ENCODE assay signal across 27 cellular contexts in genomic region chr2:151186011-151186410, GRCh38.
"Had no signal": no experiment of that assay in that cellular context is flagged by ENCODE, and none has a peak within 500 bp of the region (broad histone marks: within the 10 kb centered on the region; RNA-seq: fewer than 3 reads in every experiment).

No MANE protein-coding gene starts in this region.

- H3K27ac ChIP-seq: neural progenitor cell, ovary, parathyroid adenoma, psoas muscle, right lobe of liver, sigmoid colon, stomach, tibial artery, transverse colon, upper lobe of right lung, uterus had no signal

- H3K4me1 Mint-ChIP-seq: stimulated activated effector memory CD8-positive, alpha-beta T cell treated with anti-CD3 and anti-CD28 coated beads, Interleukin-12 subunit alpha, Interleukin-12 subunit beta, amount 100 ng/mL, for 72 hours had no signal

- H2AFZ ChIP-seq: neural progenitor cell, parathyroid adenoma had no signal

- H3K27me3 ChIP-seq: neural progenitor cell, ovary, right lobe of liver, sigmoid colon, stomach, transverse colon, uterus had no signal

- H3K4me3 Mint-ChIP-seq: natural killer cell; nephron; neural progenitor cell; stimulated activated effector memory CD8-positive, alpha-beta T cell treated with anti-CD3 and anti-CD28 coated beads, Interleukin-12 subunit alpha, Interleukin-12 subunit beta, amount 100 ng/mL, for 72 hours; stimulated activated naive B cell treated with anti-CD40 and anti-IgM and Interleukin-4, amounts not matched to agents 10 μg/mL and 1 μg/mL and 100 μg/mL, for 72 hours; stimulated activated naive CD8-positive, alpha-beta T cell treated with anti-CD3 and anti-CD28 coated beads, Interleukin-15, Interleukin-2, amounts not matched to agents 100 ng/mL and 50 ng/mL, for 24 hours; type B pancreatic cell had no signal

- H3K9ac ChIP-seq: neural progenitor cell, parathyroid adenoma had no signal

- ATAC-seq: natural killer cell; psoas muscle; right cardiac atrium; right lobe of liver; stimulated activated effector memory CD8-positive, alpha-beta T cell treated with anti-CD3 and anti-CD28 coated beads, Interleukin-12 subunit alpha, Interleukin-12 subunit beta, amount 100 ng/mL, for 72 hours; stimulated activated naive B cell treated with anti-CD40 and anti-IgM and Interleukin-4, amounts not matched to agents 10 μg/mL and 1 μg/mL and 100 μg/mL, for 72 hours; upper lobe of right lung had no signal

- H3K27ac Mint-ChIP-seq: natural killer cell; nephron; neural progenitor cell; progenitor cell of endocrine pancreas; stimulated activated effector memory CD8-positive, alpha-beta T cell treated with anti-CD3 and anti-CD28 coated beads, Interleukin-12 subunit alpha, Interleukin-12 subunit beta, amount 100 ng/mL, for 72 hours; stimulated activated naive B cell treated with anti-CD40 and anti-IgM and Interleukin-4, amounts not matched to agents 10 μg/mL and 1 μg/mL and 100 μg/mL, for 72 hours; stimulated activated naive CD8-positive, alpha-beta T cell treated with anti-CD3 and anti-CD28 coated beads, Interleukin-15, Interleukin-2, amounts not matched to agents 100 ng/mL and 50 ng/mL, for 24 hours; type B pancreatic cell had no signal

- H3K4me1 ChIP-seq: parathyroid adenoma, psoas muscle, right lobe of liver, sigmoid colon, stomach, tibial artery, transverse colon, upper lobe of right lung, uterus had no signal

- H3K36me3 Mint-ChIP-seq: natural killer cell; neural progenitor cell; stimulated activated effector memory CD8-positive, alpha-beta T cell treated with anti-CD3 and anti-CD28 coated beads, Interleukin-12 subunit alpha, Interleukin-12 subunit beta, amount 100 ng/mL, for 72 hours; stimulated activated naive B cell treated with anti-CD40 and anti-IgM and Interleukin-4, amounts not matched to agents 10 μg/mL and 1 μg/mL and 100 μg/mL, for 72 hours; type B pancreatic cell had no signal

- FAIRE-seq: small intestine had no signal

- H3K79me2 ChIP-seq: parathyroid adenoma had no signal

- H3K4me3 ChIP-seq: neural progenitor cell, ovary, psoas muscle, right lobe of liver, sigmoid colon, stomach, tibial artery, transverse colon, upper lobe of right lung, uterus had no signal

- DNase-seq: natural killer cell; occipital lobe; ovary; posterior cingulate gyrus; psoas muscle; right cardiac atrium; right lobe of liver; sigmoid colon; small intestine; stimulated activated CD4-positive, alpha-beta T cell treated with anti-CD3 and anti-CD28 coated beads, Interleukin-15, amount 100 ng/mL, for 24 hours; stimulated activated CD4-positive, alpha-beta T cell treated with anti-CD3 and anti-CD28 coated beads, Interleukin-2, amount 100 ng/mL, for 24 hours; stimulated activated CD4-positive, alpha-beta T cell treated with anti-CD3 and anti-CD28 coated beads, Interleukin-2, amount 100 ng/mL, for 48 hours; stimulated activated CD4-positive, alpha-beta T cell treated with anti-CD3 and anti-CD28 coated beads, Interleukin-4, amount 100 ng/mL, for 24 hours; stimulated activated naive B cell treated with anti-CD40 and anti-IgM and Interleukin-4, amounts not matched to agents 10 μg/mL and 1 μg/mL and 100 μg/mL, for 72 hours; stimulated activated naive CD4-positive, alpha-beta T cell treated with Interleukin-2 at 50 U/mL for 16 hours; stomach; tibial artery; transverse colon; upper lobe of right lung; uterus had no signal

- H3K36me3 ChIP-seq: neural progenitor cell, ovary, right lobe of liver, sigmoid colon, stomach, tibial artery, transverse colon, upper lobe of right lung, uterus had no signal

- H3K4me2 ChIP-seq: neural progenitor cell had no signal

- H3K9me3 ChIP-seq: ovary, psoas muscle, right lobe of liver, sigmoid colon, stomach, tibial artery, transverse colon, upper lobe of right lung, uterus had no signal

- H3K27me3 Mint-ChIP-seq: progenitor cell of endocrine pancreas, type B pancreatic cell had no signal

- H3K9me3 Mint-ChIP-seq: natural killer cell; neural progenitor cell; stimulated activated effector memory CD8-positive, alpha-beta T cell treated with anti-CD3 and anti-CD28 coated beads, Interleukin-12 subunit alpha, Interleukin-12 subunit beta, amount 100 ng/mL, for 72 hours; stimulated activated naive B cell treated with anti-CD40 and anti-IgM and Interleukin-4, amounts not matched to agents 10 μg/mL and 1 μg/mL and 100 μg/mL, for 72 hours; stimulated activated naive CD8-positive, alpha-beta T cell treated with anti-CD3 and anti-CD28 coated beads, Interleukin-15, Interleukin-2, amounts not matched to agents 100 ng/mL and 50 ng/mL, for 24 hours had no signal
